16 cellular contexts compared by ENCODE assay signal in genomic region chr7:7966141-7966734, GRCh38. TPM values are rescaled to one million over a fixed set of nuclear protein-coding genes. Genes with fewer than 3 reads are reported as not detected.
DNase-seq lines count a peak whose midpoint lies in the region; ATAC-seq and TF ChIP-seq lines count a peak whose summit lies in the region.
"Had no signal": no experiment of that assay in that cellular context is flagged by ENCODE, and none has a peak within 500 bp of the region (broad histone marks: within the 10 kb centered on the region; RNA-seq: fewer than 3 reads in every experiment).

No MANE protein-coding gene starts in this region.

- H3K4me3 Mint-ChIP-seq in chondrocyte (ENCODE audit: unreplicated experiment) = no peak overlapping the region

- no peak overlapping the region for H3K4me3 ChIP-seq in lower leg skin (ENCODE audit: low read depth, poor library complexity, severe bottlenecking)

- no peak overlapping the region for H3K27ac Mint-ChIP-seq in chondrocyte (ENCODE audit: unreplicated experiment)

- TF ChIP-seq POLR2A in lower leg skin (IDR thresholded peaks at IDR 0.05) = no peak

- H3K4me1 Mint-ChIP-seq in chondrocyte (ENCODE audit: low read depth) = peaks cover 6% of the 10 kb centered on the region

- in situ Hi-C loops in KBM-7 (cut with MboI; ENCODE audit: low pct_unique_long_range_greater_than_20kb, low sequenced_read_pairs) = no loop called here

- TF ChIP-seq CTCF in lower leg skin (IDR thresholded peaks at IDR 0.05) (no peak), chondrocyte (IDR thresholded peaks at IDR 0.05) (no peak)

- ATAC-seq in GM18519 (IDR thresholded peaks at IDR 0.05; ENCODE audit: low FRiP score, unreplicated experiment) (peak; percentile 31), GM19463 (IDR thresholded peaks at IDR 0.05; ENCODE audit: unreplicated experiment) (peak; percentile 4), HG03565 (IDR thresholded peaks at IDR 0.05; ENCODE audit: unreplicated experiment) (peak; percentile 17)
- ATAC-seq: SK-N-SH treated with all-trans-retinoic acid at 6 μM for 48 hours had no signal

- no peak for DNase-seq in KBM-7
- DNase-seq in lower leg skin (ENCODE audit: low spot score in 2 of 2) = no peak
- DNase-seq in chondrocyte (ENCODE audit: low spot score) = no peak
- no peak for DNase-seq in stimulated activated CD4-positive, alpha-beta T cell treated with anti-CD3 and anti-CD28 coated beads, Interleukin-4, amount 100 ng/mL, for 24 hours
- DNase-seq: CD4-positive, alpha-beta T cell; KG1; NCI-H1436; NCI-H2081; NCI-H510A treated with DMSO at 0.1 percent for 48 hours; SHP77 treated with DMSO at 0.1 percent for 48 hours; T-helper 1 cell; T1000 had no signal

- 53 to 74% methylated on average over 3 of the region's 3 CpGs for WGBS in lower leg skin, 2 donors

- intact Hi-C loops in lower leg skin (cut with DNase I; ENCODE audit: low total_unique reads) = no loop called here

- H3K36me3 Mint-ChIP-seq in chondrocyte (ENCODE audit: low read depth) = no peaks in the 10 kb centered on the region

- no peaks in the 10 kb centered on the region for H3K9me3 Mint-ChIP-seq in chondrocyte (ENCODE audit: low read depth)
- H3K9me3 Mint-ChIP-seq: CD4-positive, alpha-beta T cell had no signal

- H3K27me3 Mint-ChIP-seq in chondrocyte (ENCODE audit: low read depth) = no peaks in the 10 kb centered on the region
- H3K27me3 Mint-ChIP-seq: CD4-positive, alpha-beta T cell had no signal

RNA-seq across cellular contexts. Expression of gene GLCCI1, which starts 2.4 kb away (rescaled TPM):
- total RNA-seq in lower leg skin = 10 to 100 TPM; 17.5 to 27.1 (median 20.7) TPM
- 10.2 to 11.4 TPM (median 10.9 TPM) in 3 replicates for total RNA-seq in chondrocyte
